10 cellular contexts compared by ENCODE assay signal in genomic region chr3:109336272-109336957, GRCh38. TPM values are rescaled to one million over a fixed set of nuclear protein-coding genes. Genes with fewer than 3 reads are reported as not detected.
A peak's percentile ranks its signal among the peaks of the same experiment; 100 is the strongest.
DNase-seq lines count a peak whose midpoint lies in the region; ATAC-seq and TF ChIP-seq lines count a peak whose summit lies in the region.
"Had no signal": no experiment of that assay in that cellular context is flagged by ENCODE, and none has a peak within 500 bp of the region (broad histone marks: within the 10 kb centered on the region; RNA-seq: fewer than 3 reads in every experiment).

No MANE protein-coding gene starts in this region.

- POLR2A ChIA-PET in AG04450 (lab: Yijun Ruan, JAX) (no interaction called here), T-cell (lab: Charles Lee) (no interaction called here)

- CTCF ChIA-PET in AG04450 (lab: Charles Lee) (no interaction called here), T-cell (lab: Charles Lee) (interaction anchor here in 1 of 2 donors (0.6 kb wide), 1 partner anchor 88 kb away, joined by 3 read pairs; no protein-coding TSS in a partner anchor)

- peak overlapping the region; percentile 54 for H3K4me3 ChIP-seq in AG04450 (ENCODE audit: low read depth, low read length)
- H3K4me3 ChIP-seq in epithelial cell of esophagus (ENCODE audit: low read length), result peak overlapping the region; percentile 7

- H3K27me3 Mint-ChIP-seq in T-cell (peaks cover 30 to 34% of the 10 kb centered on the region in 2 donors), nephron progenitor cell (ENCODE audit: low read depth, poor library complexity) (peaks cover 7% of the 10 kb centered on the region)

- H3K27ac ChIP-seq in AG04450 (ENCODE audit: low read depth, low read length), result no peak overlapping the region

- H3K27me3 ChIP-seq in AG04450 (ENCODE audit: control insufficient read depth, insufficient read depth, low read length), result no peaks in the 10 kb centered on the region

- no peaks in the 10 kb centered on the region; the same call in 1 of the 2 replicates for H3K9me3 ChIP-seq in AG04450 (ENCODE audit: control insufficient read depth, insufficient read depth, low read length)

- H3K36me3 Mint-ChIP-seq in T-cell (no peaks in the 10 kb centered on the region), nephron progenitor cell (ENCODE audit: low read depth) (peaks cover 23% of the 10 kb centered on the region)

- H3K4me3 Mint-ChIP-seq in T-cell, result peak overlapping the region; percentile 57 to 79 (median 78)
- peak overlapping the region; percentile 96 for H3K4me3 Mint-ChIP-seq in nephron progenitor cell

- ATAC-seq in T-cell (replicated peaks in 1 of 4), result peak in 2 of 4 experiments; percentile 53 to 59
- no peak for ATAC-seq in GM19035 (IDR thresholded peaks at IDR 0.05; ENCODE audit: unreplicated experiment)
- no peak for ATAC-seq in HG03095 (IDR thresholded peaks at IDR 0.05; ENCODE audit: unreplicated experiment)

- H3K4me1 Mint-ChIP-seq in T-cell, result peaks cover 5 to 13% (median 9%) of the 10 kb centered on the region in 3 donors
- H3K4me1 Mint-ChIP-seq in nephron progenitor cell, result peaks cover 74% of the 10 kb centered on the region

- H3K27ac Mint-ChIP-seq in T-cell (no peak overlapping the region), nephron progenitor cell (peak overlapping the region; percentile 93)

- DNase-seq in AG04450 (ENCODE audit: low read depth, low spot score) (no peak), T-cell (peak in 7 of 34 experiments; percentile 0 to 8 (median 7)), epithelial cell of esophagus (ENCODE audit: low read depth) (peak; percentile 15), nephron progenitor cell (peak; percentile 46), glomerular visceral epithelial cell (ENCODE audit: extremely low spot score) (no peak), NCI-H1048 (lab: John Stamatoyannopoulos, UW) (no peak)
- DNase-seq: amygdala, GDM1 had no signal

- no peaks in the 10 kb centered on the region for H3K9me3 Mint-ChIP-seq in T-cell
- H3K9me3 Mint-ChIP-seq in nephron progenitor cell, result peaks cover 3% of the 10 kb centered on the region

- TF ChIP-seq CTCF in AG04450 (IDR thresholded peaks at IDR 0.05; ENCODE audit: low read depth, low read length) (no peak), epithelial cell of esophagus (IDR thresholded peaks at IDR 0.05; ENCODE audit: insufficient read depth, low read depth, low read length, missing control alignments) (no peak), nephron progenitor cell (IDR thresholded peaks at IDR 0.05) (no peak)

RNA-seq across cellular contexts. Expression of gene DPPA4, which starts 0.9 kb away (rescaled TPM):
- not detected in 2 replicates for polyA plus RNA-seq in AG04450 (2011; rRNA removed)
- not detected in 2 replicates for polyA minus RNA-seq in AG04450 (2011; rRNA and poly(A)+ RNA removed)
- 1 to 10 TPM; 1.1 to 4.4 (median 1.5) TPM for total RNA-seq in T-cell

RNA-seq across cellular contexts. Expression of gene DPPA2, which starts 20.1 kb away (rescaled TPM):
- not detected in 2 replicates for polyA plus RNA-seq in AG04450 (2011; rRNA removed)
- not detected in 2 replicates for polyA minus RNA-seq in AG04450 (2011; rRNA and poly(A)+ RNA removed)
- not detected for total RNA-seq in T-cell

Comparison
In these comparisons a context has a peak if more than half of its experiments do, and no peak if none do; other contexts are left out.
1. DNase-seq: peak in epithelial cell of esophagus (single experiment) and nephron progenitor cell (single experiment); none in AG04450 (single experiment), glomerular visceral epithelial cell (single experiment) and NCI-H1048 (single experiment).